Comparison of ENCODE assay signal across 13 cellular contexts in genomic region chr3:138921316-138922292, GRCh38. TPM values are rescaled to one million over a fixed set of nuclear protein-coding genes. Genes with fewer than 3 reads are reported as not detected.
DNase-seq lines count a peak whose midpoint lies in the region; ATAC-seq and TF ChIP-seq lines count a peak whose summit lies in the region.
"Had no signal": no experiment of that assay in that cellular context is flagged by ENCODE, and none has a peak within 500 bp of the region (broad histone marks: within the 10 kb centered on the region; RNA-seq: fewer than 3 reads in every experiment).

No MANE protein-coding gene starts in this region.

- dilution Hi-C loops in mammary epithelial cell (cut with HindIII; ENCODE audit: low sequenced_read_pairs), result loop anchor here (5.0 kb wide), 2 partner anchors 94 to 219 kb away; no protein-coding TSS in a partner anchor

- peak overlapping the region; percentile 47 for H3K27ac ChIP-seq in mammary epithelial cell (ENCODE audit: insufficient read depth, low read depth, low read length)
- H3K27ac ChIP-seq in lung (ENCODE audit: low read depth in 1 of 2, low read length in 1 of 2), result peak overlapping the region in 1 of 2 donors; percentile 41
- no peak overlapping the region for H3K27ac ChIP-seq in caudate nucleus (ENCODE audit: low read depth, low read length)

- no peaks in the 10 kb centered on the region for H4K20me1 ChIP-seq in mammary epithelial cell (ENCODE audit: insufficient read depth, low read length)

- CTCF ChIA-PET in mammary epithelial cell (lab: Charles Lee; ENCODE audit: low non-redundant PET), result no interaction called here
- CTCF ChIA-PET in activated CD4-positive, alpha-beta memory T cell treated with anti-CD3 and anti-CD28 coated beads, Interleukin-2, amount 10 ng/mL, durations not matched to agents 7 days and 5 days (lab: Charles Lee), result interaction anchor here (0.6 to 14.2 kb wide), 12 partner anchors 9 to 704 kb away, joined by 3 to 405 read pairs (median 6); partner anchors contain the start of gene CEP70

- no peaks in the 10 kb centered on the region for H3K36me3 Mint-ChIP-seq in activated CD4-positive, alpha-beta memory T cell treated with anti-CD3 and anti-CD28 coated beads, Interleukin-2, amount 10 ng/mL, durations not matched to agents 7 days and 5 days (ENCODE audit: low read depth)
- H3K36me3 Mint-ChIP-seq: naive B cell; stimulated activated effector memory CD8-positive, alpha-beta T cell treated with anti-CD3 and anti-CD28 coated beads, Interleukin-12 subunit alpha, Interleukin-12 subunit beta, amount 100 ng/mL, for 72 hours had no signal

- DNase-seq in AG20443 (ENCODE audit: low spot score) (peak; percentile 87), LoVo (ENCODE audit: low spot score) (peak; percentile 71), mammary epithelial cell (peak; percentile 78), lung (ENCODE audit: low spot score) (peak; percentile 42), ureter (ENCODE audit: low spot score) (no peak), caudate nucleus (lab: John Stamatoyannopoulos, UW) (no peak)
- DNase-seq in activated CD4-positive, alpha-beta memory T cell treated with anti-CD3 and anti-CD28 coated beads, Interleukin-2, amount 10 ng/mL, durations not matched to agents 7 days and 5 days, result no peak
- DNase-seq: MV-4-11, naive B cell, NCI-H526 had no signal

- H3K4me1 ChIP-seq in mammary epithelial cell (ENCODE audit: insufficient read depth, low read length), result peaks cover 20% of the 10 kb centered on the region
- peaks cover 0 to 3% of the 10 kb centered on the region in 2 donors for H3K4me1 ChIP-seq in lung (ENCODE audit: control insufficient read depth in 2 of 2, insufficient read depth in 2 of 2, low read length in 2 of 2)

- no peak overlapping the region for H3K4me3 ChIP-seq in mammary epithelial cell (replicated peaks in 1 of 3; ENCODE audit: insufficient read depth in 1 of 3, low read depth in 2 of 3, low read length in 3 of 3)
- no peak overlapping the region for H3K4me3 ChIP-seq in lung

- no TSS peak for BruUV-seq in mammary epithelial cell (replicated peaks; lab: Mats Ljungman, UMichigan)

- no peak overlapping the region for H3K9ac ChIP-seq in mammary epithelial cell (ENCODE audit: insufficient read depth, low read length)

- H3K27me3 ChIP-seq in mammary epithelial cell (ENCODE audit: insufficient read depth, low read length) (no peaks in the 10 kb centered on the region), lung (ENCODE audit: control insufficient read depth, insufficient read depth) (no peaks in the 10 kb centered on the region)

- intact Hi-C loops in mammary epithelial cell (cut with micrococcal nuclease), result loop anchor here (5.0 kb wide), 1 partner anchor 406 kb away; no protein-coding TSS in a partner anchor

- no peak overlapping the region for H3K27ac Mint-ChIP-seq in activated CD4-positive, alpha-beta memory T cell treated with anti-CD3 and anti-CD28 coated beads, Interleukin-2, amount 10 ng/mL, durations not matched to agents 7 days and 5 days
- H3K27ac Mint-ChIP-seq: stimulated activated effector memory CD8-positive, alpha-beta T cell treated with anti-CD3 and anti-CD28 coated beads, Interleukin-12 subunit alpha, Interleukin-12 subunit beta, amount 100 ng/mL, for 72 hours had no signal

- peaks cover 3% of the 10 kb centered on the region for H3K4me1 Mint-ChIP-seq in activated CD4-positive, alpha-beta memory T cell treated with anti-CD3 and anti-CD28 coated beads, Interleukin-2, amount 10 ng/mL, durations not matched to agents 7 days and 5 days

- WGBS in mammary epithelial cell (ENCODE audit: low coverage, missing lambda C conversion rate), result 21% methylated on average over 8 of the region's 8 CpGs
- WGBS in lung, 2 donors, result 82% methylated on average over 8 of the region's 8 CpGs

- H3K4me2 ChIP-seq in mammary epithelial cell (ENCODE audit: insufficient read depth, low read depth, low read length), result peak overlapping the region; percentile 59

- ATAC-seq in lung (ENCODE audit: insufficient read depth, low FRiP score), result peak; percentile 57
- ATAC-seq in GM19324 (IDR thresholded peaks at IDR 0.05; ENCODE audit: low FRiP score, unreplicated experiment), result no peak
- ATAC-seq: stimulated activated effector memory CD8-positive, alpha-beta T cell treated with anti-CD3 and anti-CD28 coated beads, Interleukin-12 subunit alpha, Interleukin-12 subunit beta, amount 100 ng/mL, for 72 hours had no signal

- TF ChIP-seq CTCF in mammary epithelial cell (conservative IDR thresholded peaks at IDR 0.05 in 1 of 2, IDR thresholded peaks at IDR 0.05 in 1 of 2; ENCODE audit: extremely low read depth in 1 of 2, insufficient read depth in 1 of 2, low read depth in 1 of 2, low read length in 2 of 2), result no peak
- TF ChIP-seq CTCF in lung (IDR thresholded peaks at IDR 0.05; ENCODE audit: control extremely low read depth, extremely low read depth), result no peak

- POLR2A ChIA-PET in activated CD4-positive, alpha-beta memory T cell treated with anti-CD3 and anti-CD28 coated beads, Interleukin-2, amount 10 ng/mL, durations not matched to agents 7 days and 5 days (lab: Charles Lee), result no interaction called here

- H2AFZ ChIP-seq in mammary epithelial cell (ENCODE audit: low read depth, low read length), result peak overlapping the region; percentile 45

- peaks cover 9% of the 10 kb centered on the region for H3K27me3 Mint-ChIP-seq in activated CD4-positive, alpha-beta memory T cell treated with anti-CD3 and anti-CD28 coated beads, Interleukin-2, amount 10 ng/mL, durations not matched to agents 7 days and 5 days

- H3K9me3 ChIP-seq in mammary epithelial cell (replicated peaks; ENCODE audit: insufficient read depth, low read length), result no peaks in the 10 kb centered on the region
- H3K9me3 ChIP-seq in lung (ENCODE audit: control insufficient read depth in 2 of 2, insufficient read depth in 1 of 2, low read length in 1 of 2), result no peaks in the 10 kb centered on the region

- H3K4me3 Mint-ChIP-seq in activated CD4-positive, alpha-beta memory T cell treated with anti-CD3 and anti-CD28 coated beads, Interleukin-2, amount 10 ng/mL, durations not matched to agents 7 days and 5 days, result no peak overlapping the region
- H3K4me3 Mint-ChIP-seq: naive B cell; stimulated activated effector memory CD8-positive, alpha-beta T cell treated with anti-CD3 and anti-CD28 coated beads, Interleukin-12 subunit alpha, Interleukin-12 subunit beta, amount 100 ng/mL, for 72 hours had no signal

- no peaks in the 10 kb centered on the region for H3K79me2 ChIP-seq in mammary epithelial cell (ENCODE audit: insufficient read depth, low read length)

- in situ Hi-C loops in mammary epithelial cell (cut with MboI; ENCODE audit: low sequenced_read_pairs in 2 of 2), result loop anchor here (10.0 to 25.0 kb wide), 4 partner anchors 327 to 734 kb away; partner anchors contain the start of genes ARMC8 (in 1 of the 2) and CEP70 (in 1 of the 2)

- H3K9me3 Mint-ChIP-seq in activated CD4-positive, alpha-beta memory T cell treated with anti-CD3 and anti-CD28 coated beads, Interleukin-2, amount 10 ng/mL, durations not matched to agents 7 days and 5 days, result no peaks in the 10 kb centered on the region
- H3K9me3 Mint-ChIP-seq: naive B cell; stimulated activated effector memory CD8-positive, alpha-beta T cell treated with anti-CD3 and anti-CD28 coated beads, Interleukin-12 subunit alpha, Interleukin-12 subunit beta, amount 100 ng/mL, for 72 hours had no signal

- no peaks in the 10 kb centered on the region for H3K36me3 ChIP-seq in mammary epithelial cell (ENCODE audit: insufficient read depth, low read length)
- no peaks in the 10 kb centered on the region for H3K36me3 ChIP-seq in lung (ENCODE audit: control insufficient read depth in 2 of 2, insufficient read depth in 2 of 2, low read length in 2 of 2)

RNA-seq across cellular contexts. Expression of gene FOXL2, which starts 25.3 kb away (rescaled TPM):
- total RNA-seq in mammary epithelial cell (1 to 10 TPM in 1 of 2 donors, under 1 TPM in 1; 0.64 to 1.5 TPM), lung (under 1 TPM in 1 of 2 donors, not detected in 1; 0.14 TPM), ureter (not detected)
- polyA plus RNA-seq in mammary epithelial cell (0.48 TPM), lung (not detected)
- not detected for polyA minus RNA-seq in mammary epithelial cell
- not detected for total RNA-seq in activated CD4-positive, alpha-beta memory T cell treated with anti-CD3 and anti-CD28 coated beads, Interleukin-2, amount 10 ng/mL, durations not matched to agents 7 days and 5 days
- total RNA-seq: T-helper 2 cell treated with Interferon-gamma antibody and Interleukin-4, amounts not matched to agents 100 ng/mL and 5 ng/mL, for 36 hours had no signal

RNA-seq across cellular contexts. Expression of gene FOXL2NB, which starts 25.4 kb away (rescaled TPM):
- total RNA-seq in mammary epithelial cell (under 1 TPM; 0.42 to 0.50 TPM), lung (not detected), ureter (not detected)
- polyA plus RNA-seq in mammary epithelial cell (0.09 TPM), lung (not detected)
- not detected for polyA minus RNA-seq in mammary epithelial cell
- total RNA-seq in activated CD4-positive, alpha-beta memory T cell treated with anti-CD3 and anti-CD28 coated beads, Interleukin-2, amount 10 ng/mL, durations not matched to agents 7 days and 5 days, result not detected
- total RNA-seq: T-helper 2 cell treated with Interferon-gamma antibody and Interleukin-4, amounts not matched to agents 100 ng/mL and 5 ng/mL, for 36 hours had no signal

Comparison
In these comparisons a context has a peak if more than half of its experiments do, and no peak if none do; other contexts are left out.
1. DNase-seq: peak in AG20443 (single experiment), LoVo (single experiment), mammary epithelial cell (single experiment) and lung (single experiment); none in ureter (single experiment), activated CD4-positive, alpha-beta memory T cell treated with anti-CD3 and anti-CD28 coated beads, Interleukin-2, amount 10 ng/mL, durations not matched to agents 7 days and 5 days (single experiment) and caudate nucleus (0 of 61).